Comparison of ENCODE assay signal across 8 cellular contexts in genomic region chr19:14370169-14370998, GRCh38. TPM values are rescaled to one million over a fixed set of nuclear protein-coding genes. Genes with fewer than 3 reads are reported as not detected.
DNase-seq lines count a peak whose midpoint lies in the region; ATAC-seq and TF ChIP-seq lines count a peak whose summit lies in the region.

No MANE protein-coding gene starts in this region.

- peak overlapping the region; percentile 58 for H3K27ac ChIP-seq in skeletal muscle tissue (ENCODE audit: low read depth, low read length)

- H3K9ac ChIP-seq in skeletal muscle tissue (ENCODE audit: low read depth in 1 of 3, low read length in 3 of 3) = no peak overlapping the region

- in situ Hi-C loops in GM13976 (cut with MboI; ENCODE audit: low sequenced_read_pairs, unreplicated experiment) = no loop called here

- no peaks in the 10 kb centered on the region for H3K36me3 ChIP-seq in skeletal muscle tissue (ENCODE audit: control insufficient read depth in 3 of 3, insufficient read depth in 3 of 3, low read length in 3 of 3)

- H3K4me1 Mint-ChIP-seq in chondrocyte (ENCODE audit: low read depth) = peaks cover 17% of the 10 kb centered on the region

- intact Hi-C loops in head of caudate nucleus (cut with DNase I) = no loop called here

- H3K9me3 ChIP-seq in skeletal muscle tissue (ENCODE audit: control insufficient read depth in 3 of 3, low read length in 3 of 3) = peaks cover 0 to 3% (median 0%) of the 10 kb centered on the region in 3 donors

- ATAC-seq in GM21576 (IDR thresholded peaks at IDR 0.05; ENCODE audit: unreplicated experiment) = no peak

- H3K36me3 Mint-ChIP-seq in chondrocyte (ENCODE audit: low read depth) = no peaks in the 10 kb centered on the region

- no peak overlapping the region for H3K27ac Mint-ChIP-seq in chondrocyte (ENCODE audit: unreplicated experiment)

- peaks cover 2 to 14% (median 14%) of the 10 kb centered on the region in 3 donors for H3K4me1 ChIP-seq in skeletal muscle tissue (ENCODE audit: control insufficient read depth in 3 of 3, insufficient read depth in 3 of 3, low read length in 3 of 3)

- DNase-seq in GM13976 (ENCODE audit: low spot score) = peak; percentile 42
- DNase-seq in T follicular helper cell (ENCODE audit: low read depth) = peak; percentile 55
- DNase-seq in chondrocyte (ENCODE audit: low spot score) = no peak
- DNase-seq in head of caudate nucleus = no peak
- no peak for DNase-seq in DMS153 treated with DMSO at 0.1 percent for 48 hours (lab: John Stamatoyannopoulos, UW; ENCODE audit: unreplicated experiment)
- no peak for DNase-seq in NK-92 (lab: John Stamatoyannopoulos, UW; ENCODE audit: unreplicated experiment)

- H3K27me3 ChIP-seq in skeletal muscle tissue (ENCODE audit: control insufficient read depth in 3 of 3, insufficient read depth in 3 of 3, low read length in 3 of 3) = no peaks in the 10 kb centered on the region

- peak overlapping the region; percentile 9 for H3K4me3 Mint-ChIP-seq in chondrocyte (ENCODE audit: unreplicated experiment)

- TF ChIP-seq CTCF in GM13976 (IDR thresholded peaks at IDR 0.05; ENCODE audit: borderline replicate concordance, control extremely low read depth, extremely low read depth, insufficient read depth, missing control alignments) (no peak), chondrocyte (IDR thresholded peaks at IDR 0.05) (no peak)

- no peaks in the 10 kb centered on the region for H3K9me3 Mint-ChIP-seq in chondrocyte (ENCODE audit: low read depth)

- no peaks in the 10 kb centered on the region for H3K27me3 Mint-ChIP-seq in chondrocyte (ENCODE audit: low read depth)

- H3K4me3 ChIP-seq in skeletal muscle tissue (ENCODE audit: low read length in 3 of 3) = no peak overlapping the region

RNA-seq across cellular contexts. Expression of gene ADGRE5, which starts 10.9 kb away (rescaled TPM):
- total RNA-seq in chondrocyte = 1.8 to 12.7 TPM (median 10.7 TPM) in 3 replicates
- total RNA-seq in skeletal muscle tissue = 32.4 TPM

RNA-seq across cellular contexts. Expression of gene DDX39A, which starts 48.8 kb away (rescaled TPM):
- total RNA-seq in chondrocyte (51.4 to 58.5 TPM (median 51.8 TPM) in 3 replicates), skeletal muscle tissue (24.5 TPM)

Comparison
In these comparisons a context has a peak if more than half of its experiments do, and no peak if none do; other contexts are left out.
1. DNase-seq: peak in GM13976 (single experiment) and T follicular helper cell (single experiment); none in chondrocyte (single experiment), head of caudate nucleus (0 of 42), DMS153 treated with DMSO at 0.1 percent for 48 hours (single experiment) and NK-92 (single experiment).